1 cellular context compared by ENCODE assay signal in genomic region chr18:26230497-26230896, GRCh38.
TF ChIP-seq lines count a peak whose summit lies in the region.

No MANE protein-coding gene starts in this region.

TF ChIP-seq in H1, 55 proteins besides CTCF, POLR2A, EP300 and RAD21:
- no peak for TF ChIP-seq YY1 (IDR thresholded peaks at IDR 0.05; ENCODE audit: low read depth, low read length)
- TF ChIP-seq ATF3 (IDR thresholded peaks at IDR 0.05; ENCODE audit: insufficient read depth, low read depth, low read length), result no peak
- no peak for TF ChIP-seq BACH1 (IDR thresholded peaks at IDR 0.05; ENCODE audit: low read length)
- TF ChIP-seq ATF2 (IDR thresholded peaks at IDR 0.05; ENCODE audit: low read length), result no peak
- no peak for TF ChIP-seq FOSL1 (IDR thresholded peaks at IDR 0.05; ENCODE audit: insufficient read depth, low read depth, low read length)
- no peak for TF ChIP-seq KDM1A (IDR thresholded peaks at IDR 0.05; ENCODE audit: borderline replicate concordance, low read length)
- TF ChIP-seq NANOG (IDR thresholded peaks at IDR 0.05; ENCODE audit: insufficient read depth, low read depth, low read length, poor library complexity, severe bottlenecking), result no peak
- TF ChIP-seq CREB1 (IDR thresholded peaks at IDR 0.05), result no peak
- TF ChIP-seq JUN (IDR thresholded peaks at IDR 0.05; ENCODE audit: low read depth, low read length), result no peak
- no peak for TF ChIP-seq TBP (IDR thresholded peaks at IDR 0.05; ENCODE audit: low read depth, low read length)
- TF ChIP-seq POU5F1 (IDR thresholded peaks at IDR 0.05; ENCODE audit: low read depth, low read length), result no peak
- TF ChIP-seq TAF1 (IDR thresholded peaks at IDR 0.05; ENCODE audit: low read depth, low read length), result no peak
- no peak for TF ChIP-seq POLR2AphosphoS5 (IDR thresholded peaks at IDR 0.05; ENCODE audit: low read depth, low read length)
TF ChIP-seq in H1: peak in this region for 0.
